ENCODE assay signal across 3 cellular contexts in the genomic region with DNA sequence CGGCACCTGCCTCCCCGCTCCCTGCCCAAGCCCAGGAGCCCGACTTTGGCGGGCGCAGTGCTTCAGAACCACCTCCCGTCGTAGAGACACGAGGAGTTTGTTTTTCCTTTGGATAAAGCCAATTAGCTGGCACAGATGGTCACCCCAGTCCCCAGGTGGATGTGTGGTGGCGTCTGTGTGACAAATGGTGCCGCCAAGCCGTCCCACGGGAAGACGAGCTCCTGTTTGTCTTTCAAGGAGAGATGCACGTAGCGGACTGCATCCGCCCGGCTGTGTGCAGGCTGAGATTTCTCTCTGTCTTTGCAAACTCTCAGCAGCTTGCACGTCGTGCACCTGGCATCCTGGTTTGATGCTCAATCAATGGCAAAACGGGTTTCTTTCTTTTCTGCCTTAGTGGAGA.
TF ChIP-seq lines count a peak whose summit lies in the region.

No MANE protein-coding gene starts in this region.

TF ChIP-seq in IMR-90, 13 proteins besides CTCF, POLR2A, EP300 and RAD21:
- TF ChIP-seq RCOR1 (IDR thresholded peaks at IDR 0.05; ENCODE audit: insufficient replicate concordance, low read length) (no peak), FOS (IDR thresholded peaks at IDR 0.05; ENCODE audit: low read depth, low read length) (no peak), MAZ (IDR thresholded peaks at IDR 0.05; ENCODE audit: borderline replicate concordance, low read depth, low read length) (no peak), RFX5 (IDR thresholded peaks at IDR 0.05; ENCODE audit: low read depth, low read length) (no peak), BHLHE40 (IDR thresholded peaks at IDR 0.05; ENCODE audit: low read depth, low read length) (no peak), CEBPB (IDR thresholded peaks at IDR 0.05; ENCODE audit: low read depth, low read length) (no peak), SMC3 (IDR thresholded peaks at IDR 0.05; ENCODE audit: low read depth, low read length) (no peak), CHD1 (IDR thresholded peaks at IDR 0.05; ENCODE audit: low read depth, low read length) (no peak)
- TF ChIP-seq, protein P1, sequence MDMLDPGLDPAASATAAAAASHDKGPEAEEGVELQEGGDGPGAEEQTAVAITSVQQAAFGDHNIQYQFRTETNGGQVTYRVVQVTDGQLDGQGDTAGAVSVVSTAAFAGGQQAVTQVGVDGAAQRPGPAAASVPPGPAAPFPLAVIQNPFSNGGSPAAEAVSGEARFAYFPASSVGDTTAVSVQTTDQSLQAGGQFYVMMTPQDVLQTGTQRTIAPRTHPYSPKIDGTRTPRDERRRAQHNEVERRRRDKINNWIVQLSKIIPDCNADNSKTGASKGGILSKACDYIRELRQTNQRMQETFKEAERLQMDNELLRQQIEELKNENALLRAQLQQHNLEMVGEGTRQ (IDR thresholded peaks at IDR 0.05; ENCODE audit: low read depth, low read length) = no peak

TF ChIP-seq in GM12891, 5 proteins besides CTCF, POLR2A, EP300 and RAD21:
- TF ChIP-seq PAX5 (IDR thresholded peaks at IDR 0.05; ENCODE audit: insufficient read depth, low read length, severe bottlenecking) = no peak
- TF ChIP-seq POU2F2 (IDR thresholded peaks at IDR 0.05; ENCODE audit: low read depth, low read length) = no peak

TF ChIP-seq in WTC11, 78 proteins besides CTCF, POLR2A, EP300 and RAD21:
- TF ChIP-seq CREB1 (CRISPR knock-in tag; IDR thresholded peaks at IDR 0.05) (no peak), ETV6 (CRISPR knock-in tag; IDR thresholded peaks at IDR 0.05) (no peak), ZNF138 (CRISPR knock-in tag; conservative IDR thresholded peaks at IDR 0.05) (no peak), ZNF263 (CRISPR knock-in tag; IDR thresholded peaks at IDR 0.05; ENCODE audit: low read depth) (no peak), OVOL2 (CRISPR knock-in tag; IDR thresholded peaks at IDR 0.05; ENCODE audit: borderline replicate concordance) (no peak), TEAD1 (CRISPR knock-in tag; IDR thresholded peaks at IDR 0.05) (no peak), IRF2 (CRISPR knock-in tag; IDR thresholded peaks at IDR 0.05; ENCODE audit: borderline replicate concordance, low read depth) (no peak), MXD4 (CRISPR knock-in tag; IDR thresholded peaks at IDR 0.05; ENCODE audit: borderline replicate concordance) (no peak), ESRRA (CRISPR knock-in tag; IDR thresholded peaks at IDR 0.05; ENCODE audit: borderline replicate concordance) (no peak), JAZF1 (CRISPR knock-in tag; IDR thresholded peaks at IDR 0.05) (no peak), ZNF317 (CRISPR knock-in tag; IDR thresholded peaks at IDR 0.05; ENCODE audit: borderline replicate concordance, low read depth) (no peak), NR3C1 (CRISPR knock-in tag; conservative IDR thresholded peaks at IDR 0.05; ENCODE audit: low read depth) (no peak), NFE2L1 (CRISPR knock-in tag; IDR thresholded peaks at IDR 0.05) (no peak)
- TF ChIP-seq, protein P2, sequence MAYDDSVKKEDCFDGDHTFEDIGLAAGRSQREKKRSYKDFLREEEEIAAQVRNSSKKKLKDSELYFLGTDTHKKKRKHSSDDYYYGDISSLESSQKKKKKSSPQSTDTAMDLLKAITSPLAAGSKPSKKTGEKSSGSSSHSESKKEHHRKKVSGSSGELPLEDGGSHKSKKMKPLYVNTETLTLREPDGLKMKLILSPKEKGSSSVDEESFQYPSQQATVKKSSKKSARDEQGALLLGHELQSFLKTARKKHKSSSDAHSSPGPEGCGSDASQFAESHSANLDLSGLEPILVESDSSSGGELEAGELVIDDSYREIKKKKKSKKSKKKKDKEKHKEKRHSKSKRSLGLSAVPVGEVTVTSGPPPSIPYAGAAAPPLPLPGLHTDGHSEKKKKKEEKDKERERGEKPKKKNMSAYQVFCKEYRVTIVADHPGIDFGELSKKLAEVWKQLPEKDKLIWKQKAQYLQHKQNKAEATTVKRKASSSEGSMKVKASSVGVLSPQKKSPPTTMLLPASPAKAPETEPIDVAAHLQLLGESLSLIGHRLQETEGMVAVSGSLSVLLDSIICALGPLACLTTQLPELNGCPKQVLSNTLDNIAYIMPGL (CRISPR knock-in tag; IDR thresholded peaks at IDR 0.05) = no peak
- TF ChIP-seq, protein P3, sequence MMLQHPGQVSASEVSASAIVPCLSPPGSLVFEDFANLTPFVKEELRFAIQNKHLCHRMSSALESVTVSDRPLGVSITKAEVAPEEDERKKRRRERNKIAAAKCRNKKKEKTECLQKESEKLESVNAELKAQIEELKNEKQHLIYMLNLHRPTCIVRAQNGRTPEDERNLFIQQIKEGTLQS (CRISPR knock-in tag; conservative IDR thresholded peaks at IDR 0.05) = no peak
